Comparison of ENCODE assay signal across 12 cellular contexts in genomic region chr1:216722841-216723240, GRCh38. TPM values are rescaled to one million over a fixed set of nuclear protein-coding genes. Genes with fewer than 3 reads are reported as not detected.
DNase-seq lines count a peak whose midpoint lies in the region; ATAC-seq, FAIRE-seq and TF ChIP-seq lines count a peak whose summit lies in the region.
"Had no signal": no experiment of that assay in that cellular context is flagged by ENCODE, and none has a peak within 500 bp of the region (broad histone marks: within the 10 kb centered on the region; RNA-seq: fewer than 3 reads in every experiment).

No MANE protein-coding gene starts in this region.

- H4K5ac ChIP-seq in mesendoderm (ENCODE audit: low read length) = no peak overlapping the region

- TF ChIP-seq CTCF in upper lobe of right lung (IDR thresholded peaks at IDR 0.05) = no peak

- DNase-seq in NCI-H2227 treated with DMSO at 0.1 percent for 48 hours (lab: John Stamatoyannopoulos, UW) = peak; percentile 40
- no peak for DNase-seq in NCI-H2227 (lab: John Stamatoyannopoulos, UW; ENCODE audit: unreplicated experiment)
- DNase-seq in mesendoderm = peak; percentile 25
- DNase-seq in upper lobe of right lung = no peak
- DNase-seq in NK-92 treated with Interleukin-12 subunit alpha and Interleukin-12 subunit beta, amount 100 ng/mL, for 24 hours (lab: John Stamatoyannopoulos, UW) = no peak
- DNase-seq in activated CD4-positive, CD25-positive, alpha-beta regulatory T cell (lab: John Stamatoyannopoulos, UW) = no peak
- DNase-seq in small intestine = no peak
- DNase-seq: activated T-cell treated with anti-CD3 and anti-CD28 coated beads, Interleukin-2, amount 50 U/mL, for 1 hour; SIG-M5 had no signal

- no peak overlapping the region for H2BK5ac ChIP-seq in mesendoderm (ENCODE audit: low read length)

- no peak overlapping the region for H3K4ac ChIP-seq in mesendoderm (ENCODE audit: low read depth, low read length)

- H3K79me2 ChIP-seq in mesendoderm (ENCODE audit: control insufficient read depth, insufficient read depth, low read length) = no peaks in the 10 kb centered on the region

- peak overlapping the region; percentile 27 for H3K56ac ChIP-seq in mesendoderm (ENCODE audit: low read length)

- H2BK15ac ChIP-seq in mesendoderm (replicated peaks; ENCODE audit: low read depth) = no peak overlapping the region

- H3K36me3 ChIP-seq in ectodermal cell (ENCODE audit: control insufficient read depth, insufficient read depth, low read length) (no peaks in the 10 kb centered on the region), mesendoderm (ENCODE audit: control insufficient read depth, insufficient read depth, low read length) (no peaks in the 10 kb centered on the region), upper lobe of right lung (no peaks in the 10 kb centered on the region), small intestine (ENCODE audit: control insufficient read depth in 2 of 2, insufficient read depth in 2 of 2, low read length in 2 of 2) (no peaks in the 10 kb centered on the region)
- H3K36me3 ChIP-seq: neutrophil had no signal

- no peak overlapping the region for H4K8ac ChIP-seq in mesendoderm (ENCODE audit: low read depth, low read length)

- H3K23ac ChIP-seq in mesendoderm (ENCODE audit: low read length) = no peak overlapping the region

- ATAC-seq in upper lobe of right lung = no peak

- peak overlapping the region; percentile 37 for H3K9ac ChIP-seq in mesendoderm (ENCODE audit: low read length)

- H3K27ac ChIP-seq in ectodermal cell (ENCODE audit: insufficient read depth, low read depth, low read length, poor library complexity, severe bottlenecking) = no peak overlapping the region
- H3K27ac ChIP-seq in mesendoderm (ENCODE audit: low read depth, low read length) = no peak overlapping the region
- no peak overlapping the region for H3K27ac ChIP-seq in upper lobe of right lung
- H3K27ac ChIP-seq in small intestine (ENCODE audit: low read depth in 1 of 2, low read length in 1 of 2) = peak overlapping the region in 1 of 2 donors; percentile 8
- H3K27ac ChIP-seq: neutrophil had no signal

- H3K9me3 ChIP-seq in ectodermal cell (ENCODE audit: control insufficient read depth, low read length) (no peaks in the 10 kb centered on the region), upper lobe of right lung (no peaks in the 10 kb centered on the region), small intestine (ENCODE audit: control insufficient read depth, low read depth) (no peaks in the 10 kb centered on the region)
- H3K9me3 ChIP-seq: neutrophil had no signal

- H3K79me1 ChIP-seq in mesendoderm (ENCODE audit: low read length) = no peaks in the 10 kb centered on the region

- H2BK120ac ChIP-seq in mesendoderm (ENCODE audit: low read depth, low read length) = no peak overlapping the region

- no peak for FAIRE-seq in small intestine (lab: Jason Lieb, UNC)
- FAIRE-seq: endometrium had no signal

- H2AK5ac ChIP-seq in mesendoderm (ENCODE audit: low read length) = no peak overlapping the region

- H3K27me3 ChIP-seq in ectodermal cell (ENCODE audit: control insufficient read depth, insufficient read depth, low read length, poor library complexity, severe bottlenecking) = peaks cover 8% of the 10 kb centered on the region
- no peaks in the 10 kb centered on the region for H3K27me3 ChIP-seq in mesendoderm (ENCODE audit: insufficient read depth, low read length, poor library complexity)
- H3K27me3 ChIP-seq in upper lobe of right lung = peaks cover 30% of the 10 kb centered on the region
- H3K27me3 ChIP-seq in small intestine (ENCODE audit: control insufficient read depth in 2 of 2, insufficient read depth in 2 of 2, low read length in 2 of 2) = no peaks in the 10 kb centered on the region

- no peaks in the 10 kb centered on the region for H3K4me1 ChIP-seq in ectodermal cell (ENCODE audit: control insufficient read depth, insufficient read depth, low read length)
- H3K4me1 ChIP-seq in mesendoderm (ENCODE audit: control insufficient read depth, low read depth, low read length) = no peaks in the 10 kb centered on the region
- H3K4me1 ChIP-seq in upper lobe of right lung = peaks cover 8% of the 10 kb centered on the region
- no peaks in the 10 kb centered on the region for H3K4me1 ChIP-seq in small intestine (ENCODE audit: control insufficient read depth in 2 of 2, insufficient read depth in 1 of 2, low read depth in 1 of 2, low read length in 1 of 2)

- intact Hi-C loops in upper lobe of right lung (cut with DNase I) = no loop called here

- WGBS in ectodermal cell, 2 experiments = 1 to 2% methylated on average over 6 of the region's 6 CpGs
- WGBS in mesendoderm (ENCODE audit: extremely low coverage, insufficient coverage, low lambda C conversion rate) = no CpG with 5 or more reads among the region's 6 CpGs
- 2 to 5% (median 4%) methylated on average over 6 of the region's 6 CpGs for WGBS in small intestine, 3 donors

- H3K4me3 ChIP-seq in ectodermal cell (ENCODE audit: insufficient read depth, low read depth, low read length) (peak overlapping the region; percentile 56), mesendoderm (ENCODE audit: low read length) (peak overlapping the region; percentile 55), upper lobe of right lung (peak overlapping the region; percentile 35), small intestine (ENCODE audit: low read depth in 1 of 2, low read length in 2 of 2) (peak overlapping the region in 1 of 2 donors; percentile 55)

- peak overlapping the region; percentile 61 for H3K4me2 ChIP-seq in mesendoderm (ENCODE audit: low read length)

- no peak overlapping the region for H3K18ac ChIP-seq in mesendoderm (ENCODE audit: low read length)

RNA-seq across cellular contexts. Expression of gene ESRRG, which starts 0.4 kb away (rescaled TPM):
- polyA plus RNA-seq in ectodermal cell (2013, experiment 1 of 4) = 2.4 TPM
- 2.5 TPM for polyA plus RNA-seq in ectodermal cell (2013, experiment 2 of 4)
- 2.1 TPM for polyA plus RNA-seq in ectodermal cell (2013, experiment 3 of 4)
- polyA plus RNA-seq in ectodermal cell (2013, experiment 4 of 4) = 2.2 TPM
- polyA plus RNA-seq in mesendoderm (2013, experiment 1 of 2) = 0.65 TPM
- polyA plus RNA-seq in mesendoderm (2013, experiment 2 of 2) = 0.84 TPM
- 0.29 TPM for total RNA-seq in upper lobe of right lung
- polyA plus RNA-seq in small intestine = 1 to 10 TPM; 2.4 to 6.3 (median 4.1) TPM

Comparison
In these comparisons a context has a peak if more than half of its experiments do, and no peak if none do; other contexts are left out.
1. DNase-seq: peak in NCI-H2227 treated with DMSO at 0.1 percent for 48 hours (single experiment) and mesendoderm (single experiment); none in NCI-H2227 (single experiment), upper lobe of right lung (single experiment), NK-92 treated with Interleukin-12 subunit alpha and Interleukin-12 subunit beta, amount 100 ng/mL, for 24 hours (single experiment), activated CD4-positive, CD25-positive, alpha-beta regulatory T cell (0 of 4) and small intestine (single experiment).